In genomic region chr12:100437038-100437841, GRCh38 we compare ENCODE assay signal across 2 cellular contexts.
TF ChIP-seq lines count a peak whose summit lies in the region.

No MANE protein-coding gene starts in this region.

TF ChIP-seq in K562, 482 proteins besides CTCF, POLR2A, EP300 and RAD21 (continues in another document):
- TF ChIP-seq MED1 (CRISPR knock-in tag; IDR thresholded peaks at IDR 0.05; ENCODE audit: borderline replicate concordance) (no peak), KHSRP (IDR thresholded peaks at IDR 0.05) (no peak), MNT (conservative IDR thresholded peaks at IDR 0.05) (no peak), ZNF311 (CRISPR knock-in tag; IDR thresholded peaks at IDR 0.05) (no peak), ZNF318 (IDR thresholded peaks at IDR 0.05; ENCODE audit: borderline replicate concordance in 1 of 2, low read depth in 1 of 2) (no peak), HLTF (IDR thresholded peaks at IDR 0.05) (no peak), HOXB6 (CRISPR knock-in tag; IDR thresholded peaks at IDR 0.05; ENCODE audit: borderline replicate concordance) (no peak), ZNF695 (CRISPR knock-in tag; IDR thresholded peaks at IDR 0.05) (no peak), BRCA1 (IDR thresholded peaks at IDR 0.05) (no peak), BRCA1 (CRISPR knock-in tag; IDR thresholded peaks at IDR 0.05) (no peak), ZNF212 (CRISPR knock-in tag; IDR thresholded peaks at IDR 0.05) (no peak), STAT5B (CRISPR knock-in tag; IDR thresholded peaks at IDR 0.05) (no peak), TAF9B (IDR thresholded peaks at IDR 0.05; ENCODE audit: partially characterized antibody) (no peak), ZNF12 (CRISPR knock-in tag; IDR thresholded peaks at IDR 0.05) (no peak), CEBPG (CRISPR knock-in tag; IDR thresholded peaks at IDR 0.05) (no peak), CEBPG (tag; conservative IDR thresholded peaks at IDR 0.05 in 1 of 2, IDR thresholded peaks at IDR 0.05 in 1 of 2) (peak; percentile 55 to 89; a peak in 3 of 4 replicates), ELF4 (CRISPR knock-in tag; IDR thresholded peaks at IDR 0.05) (no peak), NONO (IDR thresholded peaks at IDR 0.05; ENCODE audit: low read depth in 2 of 2, low read length in 1 of 2) (no peak), RBFOX2 (IDR thresholded peaks at IDR 0.05; ENCODE audit: low read depth, low read length) (no peak), TFE3 (CRISPR knock-in tag; IDR thresholded peaks at IDR 0.05) (no peak), ZFPM2 (CRISPR knock-in tag; IDR thresholded peaks at IDR 0.05) (no peak), ZNF668 (CRISPR knock-in tag; IDR thresholded peaks at IDR 0.05) (no peak), NFYB (IDR thresholded peaks at IDR 0.05; ENCODE audit: extremely low read depth, insufficient read length) (no peak)

TF ChIP-seq in liver, 16 proteins besides CTCF, POLR2A, EP300 and RAD21:
- TF ChIP-seq TAF1 (conservative IDR thresholded peaks at IDR 0.05) (peak; percentile 29), NR2F2 (IDR thresholded peaks at IDR 0.05) (peak; percentile 16), GABPA (IDR thresholded peaks at IDR 0.05 in 1 of 2, conservative IDR thresholded peaks at IDR 0.05 in 1 of 2) (peak in 1 of 2 donors; percentile 45), ATF3 (IDR thresholded peaks at IDR 0.05) (peak; percentile 57), HNF4G (IDR thresholded peaks at IDR 0.05) (peak; percentile 38), SP1 (IDR thresholded peaks at IDR 0.05) (peak; percentile 90), REST (IDR thresholded peaks at IDR 0.05) (peak; percentile 84), EGR1 (IDR thresholded peaks at IDR 0.05; ENCODE audit: low read depth in 2 of 2) (peak in 1 of 2 donors; percentile 90), HNF4A (conservative IDR thresholded peaks at IDR 0.05) (peak; percentile 88 to 96), JUND (IDR thresholded peaks at IDR 0.05) (peak; percentile 72 to 96), FOXA2 (IDR thresholded peaks at IDR 0.05) (peak; percentile 85), RXRA (IDR thresholded peaks at IDR 0.05) (peak; percentile 84 to 94), YY1 (IDR thresholded peaks at IDR 0.05) (peak; percentile 84), MAX (IDR thresholded peaks at IDR 0.05) (peak; percentile 97), ZBTB33 (IDR thresholded peaks at IDR 0.05) (peak; percentile 91), FOXA1 (IDR thresholded peaks at IDR 0.05) (peak; percentile 76)
